In genomic region chr3:120597445-120598049, GRCh38 we compare ENCODE assay signal across 8 cellular contexts.
DNase-seq lines count a peak whose midpoint lies in the region; ATAC-seq lines count a peak whose summit lies in the region.

No MANE protein-coding gene starts in this region.

- H3K27me3 ChIP-seq in ACC112 (ENCODE audit: insufficient read depth, low read length), result no peaks in the 10 kb centered on the region

- no peak for DNase-seq in effector memory CD8-positive, alpha-beta T cell
- no peak for DNase-seq in stimulated activated effector memory CD8-positive, alpha-beta T cell treated with anti-CD3 and anti-CD28 coated beads, Interleukin-12 subunit alpha, Interleukin-12 subunit beta, amount 100 ng/mL, for 72 hours (ENCODE audit: low spot score in 2 of 2)
- DNase-seq in KBM-7, result no peak
- DNase-seq in AML-193 (lab: John Stamatoyannopoulos, UW), result no peak
- DNase-seq in posterior cingulate gyrus, result no peak

- no peak overlapping the region for H3K27ac ChIP-seq in ACC112 (ENCODE audit: low read depth, low read length)

- H3K4me1 Mint-ChIP-seq in effector memory CD8-positive, alpha-beta T cell (ENCODE audit: low read depth in 2 of 2), result peaks cover 9 to 13% of the 10 kb centered on the region in 2 donors
- H3K4me1 Mint-ChIP-seq in stimulated activated effector memory CD8-positive, alpha-beta T cell treated with anti-CD3 and anti-CD28 coated beads, Interleukin-12 subunit alpha, Interleukin-12 subunit beta, amount 100 ng/mL, for 72 hours, result peaks cover 7% of the 10 kb centered on the region

- peaks cover 26% of the 10 kb centered on the region; the same call in 1 of the 2 replicates for H3K36me3 ChIP-seq in ACC112 (ENCODE audit: insufficient read depth, low read length)

- peak overlapping the region; percentile 79 for H3K4me3 ChIP-seq in ACC112 (ENCODE audit: low read depth, low read length)

- in situ Hi-C loops in KBM-7 (cut with MboI; ENCODE audit: low pct_unique_long_range_greater_than_20kb, low sequenced_read_pairs), result no loop called here

- no peak overlapping the region for H2AFZ ChIP-seq in ACC112 (ENCODE audit: low read length, unreplicated experiment)

- no peaks in the 10 kb centered on the region for H3K9me3 Mint-ChIP-seq in effector memory CD8-positive, alpha-beta T cell
- no peaks in the 10 kb centered on the region for H3K9me3 Mint-ChIP-seq in stimulated activated effector memory CD8-positive, alpha-beta T cell treated with anti-CD3 and anti-CD28 coated beads, Interleukin-12 subunit alpha, Interleukin-12 subunit beta, amount 100 ng/mL, for 72 hours

- no peak overlapping the region for H3K27ac Mint-ChIP-seq in effector memory CD8-positive, alpha-beta T cell
- no peak overlapping the region for H3K27ac Mint-ChIP-seq in stimulated activated effector memory CD8-positive, alpha-beta T cell treated with anti-CD3 and anti-CD28 coated beads, Interleukin-12 subunit alpha, Interleukin-12 subunit beta, amount 100 ng/mL, for 72 hours

- peaks cover 24% of the 10 kb centered on the region for H3K4me1 ChIP-seq in ACC112 (ENCODE audit: control insufficient read depth, insufficient read depth, low read length, unreplicated experiment)

- intact Hi-C loops in posterior cingulate gyrus (cut with DNase I), result no loop called here

- peaks cover 28% of the 10 kb centered on the region for H3K36me3 Mint-ChIP-seq in effector memory CD8-positive, alpha-beta T cell (ENCODE audit: insufficient read depth)
- H3K36me3 Mint-ChIP-seq in stimulated activated effector memory CD8-positive, alpha-beta T cell treated with anti-CD3 and anti-CD28 coated beads, Interleukin-12 subunit alpha, Interleukin-12 subunit beta, amount 100 ng/mL, for 72 hours, result peaks cover 12% of the 10 kb centered on the region

- peak overlapping the region; percentile 84 to 89 for H3K4me3 Mint-ChIP-seq in effector memory CD8-positive, alpha-beta T cell
- H3K4me3 Mint-ChIP-seq in stimulated activated effector memory CD8-positive, alpha-beta T cell treated with anti-CD3 and anti-CD28 coated beads, Interleukin-12 subunit alpha, Interleukin-12 subunit beta, amount 100 ng/mL, for 72 hours, result no peak overlapping the region

- peaks cover 33% of the 10 kb centered on the region for H3K79me2 ChIP-seq in ACC112 (ENCODE audit: control insufficient read depth, insufficient read depth, low read length, unreplicated experiment)

- peak; percentile 42 for ATAC-seq in GM19043 (IDR thresholded peaks at IDR 0.05; ENCODE audit: low read depth, unreplicated experiment)
- peak; percentile 38 for ATAC-seq in HG03432 (IDR thresholded peaks at IDR 0.05; ENCODE audit: unreplicated experiment)
- no peak for ATAC-seq in effector memory CD8-positive, alpha-beta T cell (replicated peaks)
- ATAC-seq in stimulated activated effector memory CD8-positive, alpha-beta T cell treated with anti-CD3 and anti-CD28 coated beads, Interleukin-12 subunit alpha, Interleukin-12 subunit beta, amount 100 ng/mL, for 72 hours, result peak; percentile 27

- no peaks in the 10 kb centered on the region for H3K27me3 Mint-ChIP-seq in effector memory CD8-positive, alpha-beta T cell
